Comparison of ENCODE assay signal across 12 cellular contexts in the genomic region with DNA sequence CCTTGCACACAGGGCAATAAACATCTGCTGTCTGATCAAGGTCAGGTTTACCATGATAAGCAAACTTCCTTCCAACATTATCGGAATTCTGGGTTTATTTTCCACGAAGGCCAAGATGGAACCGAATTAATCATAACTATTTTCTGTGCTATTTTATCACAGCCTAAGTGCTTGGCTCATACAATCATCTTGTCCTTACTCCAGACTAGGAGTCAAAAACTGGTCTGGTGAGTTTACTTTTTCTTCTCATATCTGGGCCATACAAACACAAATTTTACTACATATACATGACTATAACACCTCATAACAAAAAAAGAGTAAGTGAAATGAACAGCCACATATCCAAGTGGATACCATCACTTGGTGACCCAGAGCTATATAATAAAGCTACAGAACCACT. TPM values are rescaled to one million over a fixed set of nuclear protein-coding genes. Genes with fewer than 3 reads are reported as not detected.
A peak's percentile ranks its signal among the peaks of the same experiment; 100 is the strongest.
DNase-seq lines count a peak whose midpoint lies in the region; ATAC-seq and TF ChIP-seq lines count a peak whose summit lies in the region.
"Had no signal": no experiment of that assay in that cellular context is flagged by ENCODE, and none has a peak within 500 bp of the region (broad histone marks: within the 10 kb centered on the region; RNA-seq: fewer than 3 reads in every experiment).

No MANE protein-coding gene starts in this region.

- H3K27ac ChIP-seq in SK-N-SH (ENCODE audit: low read depth in 2 of 2, low read length in 1 of 2), result peak overlapping the region in 1 of 2 experiments; percentile 89; a peak in 3 of 4 replicates
- H3K27ac ChIP-seq in endodermal cell (ENCODE audit: low read depth, low read length), result no peak overlapping the region
- no peak overlapping the region for H3K27ac ChIP-seq in neural progenitor cell
- peak overlapping the region in 2 of 4 donors; percentile 80 to 83 for H3K27ac ChIP-seq in upper lobe of left lung
- no peak overlapping the region for H3K27ac ChIP-seq in PC-9

- H3K9me3 ChIP-seq in SK-N-SH (no peaks in the 10 kb centered on the region), endodermal cell (ENCODE audit: control insufficient read depth, low read length) (no peaks in the 10 kb centered on the region), neural progenitor cell (ENCODE audit: low read depth) (no peaks in the 10 kb centered on the region), upper lobe of left lung (no peaks in the 10 kb centered on the region), PC-9 (ENCODE audit: insufficient read depth, low read depth) (no peaks in the 10 kb centered on the region)

- H3K9me2 ChIP-seq in SK-N-SH (no peaks in the 10 kb centered on the region), PC-9 (ENCODE audit: insufficient read depth) (no peaks in the 10 kb centered on the region)

- intact Hi-C loops in PC-9 (cut with micrococcal nuclease; ENCODE audit: unreplicated experiment), result loop anchor here (10.0 kb wide), 2 partner anchors 138 to 162 kb away; no protein-coding TSS in a partner anchor

- no peak overlapping the region for H3K4me3 Mint-ChIP-seq in endodermal cell
- peak overlapping the region; percentile 91 for H3K4me3 Mint-ChIP-seq in neural progenitor cell

- H3K4me1 Mint-ChIP-seq in endodermal cell (peaks cover 11% of the 10 kb centered on the region), neural progenitor cell (peaks cover 36% of the 10 kb centered on the region)

- H3K36me3 Mint-ChIP-seq in endodermal cell (ENCODE audit: low read depth) (no peaks in the 10 kb centered on the region), neural progenitor cell (peaks cover 4% of the 10 kb centered on the region)

- TF ChIP-seq POLR2A in upper lobe of left lung (IDR thresholded peaks at IDR 0.05), result no peak

- no TSS peak for BruUV-seq in PC-9 (replicated peaks; lab: Mats Ljungman, UMichigan)

- CTCF ChIA-PET in SK-N-SH (lab: Yijun Ruan, JAX) (interaction anchor here (0.7 kb wide), 1 partner anchor 167 kb away, joined by 3 read pairs; a partner anchor contains a TSS), PC-9 (lab: Charles Lee) (no interaction called here)

- WGBS in SK-N-SH (ENCODE audit: low lambda C conversion rate), result 21% methylated on average over 3 of the region's 3 CpGs
- WGBS in endodermal cell (ENCODE audit: insufficient coverage in 1 of 2, insufficient read length in 1 of 2), 2 experiments, result 86 to 89% methylated on average over 3 of the region's 3 CpGs
- 61 to 74% methylated on average over 3 of the region's 3 CpGs for WGBS in upper lobe of left lung, 2 donors

- H3K27me3 ChIP-seq in SK-N-SH (ENCODE audit: insufficient read depth) (no peaks in the 10 kb centered on the region), endodermal cell (ENCODE audit: control insufficient read depth, insufficient read depth, low read length, poor library complexity, severe bottlenecking) (peaks cover 36% of the 10 kb centered on the region), neural progenitor cell (peaks cover 19% of the 10 kb centered on the region), upper lobe of left lung (peaks cover 0 to 15% (median 6%) of the 10 kb centered on the region in 4 donors), PC-9 (ENCODE audit: insufficient read depth, low read depth) (no peaks in the 10 kb centered on the region)

- H3K4me2 ChIP-seq in SK-N-SH (peak overlapping the region; percentile 82), neural progenitor cell (peak overlapping the region; percentile 97), PC-9 (no peak overlapping the region)

- H3K27ac Mint-ChIP-seq in endodermal cell (no peak overlapping the region), neural progenitor cell (no peak overlapping the region)

- H3K9me3 Mint-ChIP-seq in endodermal cell, result no peaks in the 10 kb centered on the region
- no peaks in the 10 kb centered on the region for H3K9me3 Mint-ChIP-seq in neural progenitor cell

- ATAC-seq in SK-N-SH treated with all-trans-retinoic acid at 6 μM for 48 hours, result no peak
- ATAC-seq in upper lobe of left lung (ENCODE audit: low FRiP score in 2 of 2), result no peak

- peaks cover 55% of the 10 kb centered on the region for H3K27me3 Mint-ChIP-seq in endodermal cell (ENCODE audit: insufficient read depth)
- peaks cover 4% of the 10 kb centered on the region for H3K27me3 Mint-ChIP-seq in neural progenitor cell (ENCODE audit: insufficient read depth, low read depth)

- peak overlapping the region; percentile 94 for H3K9ac ChIP-seq in SK-N-SH
- H3K9ac ChIP-seq in endodermal cell (ENCODE audit: extremely low read depth, low read length, poor library complexity, severe bottlenecking), result no peak overlapping the region
- no peak overlapping the region for H3K9ac ChIP-seq in neural progenitor cell

- H3F3A ChIP-seq in SK-N-SH (replicated peaks; ENCODE audit: insufficient read depth) (peaks cover 28% of the 10 kb centered on the region), neural progenitor cell (ENCODE audit: low read depth) (peaks cover 41% of the 10 kb centered on the region), PC-9 (ENCODE audit: insufficient read depth, low read depth) (no peaks in the 10 kb centered on the region)

- H4K20me1 ChIP-seq in SK-N-SH (ENCODE audit: insufficient read depth) (peaks cover 42% of the 10 kb centered on the region), neural progenitor cell (ENCODE audit: low read depth) (peaks cover 8% of the 10 kb centered on the region), PC-9 (ENCODE audit: insufficient read depth) (no peaks in the 10 kb centered on the region)

- H3K79me2 ChIP-seq in SK-N-SH (ENCODE audit: insufficient read depth) (peaks cover 90% of the 10 kb centered on the region), neural progenitor cell (ENCODE audit: low read depth) (peaks cover 26% of the 10 kb centered on the region), PC-9 (ENCODE audit: low read depth) (no peaks in the 10 kb centered on the region)

- H2AFZ ChIP-seq in SK-N-SH (ENCODE audit: low read depth) (no peak overlapping the region), neural progenitor cell (replicated peaks) (no peak overlapping the region), PC-9 (no peak overlapping the region)

- peaks cover 31 to 56% of the 10 kb centered on the region in 2 experiments for H3K36me3 ChIP-seq in SK-N-SH (replicated peaks in 1 of 2; ENCODE audit: control insufficient read depth in 1 of 2, insufficient read depth in 2 of 2, low read length in 1 of 2)
- H3K36me3 ChIP-seq in endodermal cell (ENCODE audit: control insufficient read depth, insufficient read depth, low read length), result no peaks in the 10 kb centered on the region
- no peaks in the 10 kb centered on the region for H3K36me3 ChIP-seq in neural progenitor cell
- H3K36me3 ChIP-seq in upper lobe of left lung, result no peaks in the 10 kb centered on the region
- H3K36me3 ChIP-seq in PC-9 (ENCODE audit: low read depth), result no peaks in the 10 kb centered on the region

- TF ChIP-seq RAD21 in SK-N-SH (IDR thresholded peaks at IDR 0.05; ENCODE audit: low read length), result no peak

- no peak for TF ChIP-seq CTCF in SK-N-SH (IDR thresholded peaks at IDR 0.05)
- no peak for TF ChIP-seq CTCF in endodermal cell (conservative IDR thresholded peaks at IDR 0.05)
- no peak for TF ChIP-seq CTCF in neural progenitor cell (IDR thresholded peaks at IDR 0.05)
- TF ChIP-seq CTCF in upper lobe of left lung (IDR thresholded peaks at IDR 0.05), result no peak
- TF ChIP-seq CTCF in PC-9 (conservative IDR thresholded peaks at IDR 0.05), result no peak

- peaks cover 20 to 21% of the 10 kb centered on the region in 2 experiments for H3K4me1 ChIP-seq in SK-N-SH (ENCODE audit: control insufficient read depth in 1 of 2, insufficient read depth in 2 of 2, low read depth in 1 of 2, low read length in 1 of 2)
- H3K4me1 ChIP-seq in endodermal cell (ENCODE audit: control insufficient read depth, insufficient read depth, low read length), result peaks cover 3% of the 10 kb centered on the region
- H3K4me1 ChIP-seq in neural progenitor cell, result peaks cover 29% of the 10 kb centered on the region
- peaks cover 10 to 24% (median 19%) of the 10 kb centered on the region in 4 donors for H3K4me1 ChIP-seq in upper lobe of left lung
- H3K4me1 ChIP-seq in PC-9 (replicated peaks; ENCODE audit: insufficient read depth), result no peaks in the 10 kb centered on the region

- DNase-seq in SK-N-SH (no peak), endodermal cell (no peak), neural progenitor cell (ENCODE audit: low spot score) (no peak), upper lobe of left lung (no peak), SHP77 (lab: John Stamatoyannopoulos, UW) (no peak), PC-9 (no peak)
- no peak for DNase-seq in activated T-cell treated with anti-CD3 and anti-CD28 coated beads, Interleukin-2, amount 50 U/mL, for 1 hour
- DNase-seq: activated CD8-positive, alpha-beta memory T cell treated with anti-CD3 and anti-CD28 coated beads, Interleukin-2, amount 50 U/mL, for 4 hours; DND-41; NCI-H2029; T1000 had no signal

- TF ChIP-seq EP300 in SK-N-SH (IDR thresholded peaks at IDR 0.05; ENCODE audit: borderline replicate concordance in 1 of 2, low read depth in 1 of 2, low read length in 1 of 2) (no peak), upper lobe of left lung (IDR thresholded peaks at IDR 0.05) (no peak)

- POLR2A ChIA-PET in SK-N-SH (lab: Yijun Ruan, JAX) (no interaction called here), PC-9 (lab: Charles Lee; ENCODE audit: unreplicated experiment) (no interaction called here)

- H3K4me3 ChIP-seq in SK-N-SH (ENCODE audit: low read depth in 2 of 2, low read length in 1 of 2) (peak overlapping the region; percentile 75 to 96; a peak in 3 of 4 replicates), endodermal cell (ENCODE audit: low read length) (peak overlapping the region; percentile 91), neural progenitor cell (peak overlapping the region; percentile 63), upper lobe of left lung (peak overlapping the region in 3 of 4 donors; percentile 58 to 79 (median 70)), PC-9 (no peak overlapping the region)

TF ChIP-seq in SK-N-SH, 30 proteins besides CTCF, POLR2A, EP300 and RAD21 (continues in another document):
- TF ChIP-seq, protein P1, sequence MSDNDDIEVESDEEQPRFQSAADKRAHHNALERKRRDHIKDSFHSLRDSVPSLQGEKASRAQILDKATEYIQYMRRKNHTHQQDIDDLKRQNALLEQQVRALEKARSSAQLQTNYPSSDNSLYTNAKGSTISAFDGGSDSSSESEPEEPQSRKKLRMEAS (IDR thresholded peaks at IDR 0.05; ENCODE audit: low read depth), result peak; percentile 36; the same call in 1 of the 2 replicates

TF ChIP-seq in SK-N-SH treated with all-trans-retinoic acid at 6 μM for 48 hours, 23 proteins besides CTCF, POLR2A, EP300 and RAD21:
- no peak for TF ChIP-seq ZNF565 (CRISPR knock-in tag; conservative IDR thresholded peaks at IDR 0.05; ENCODE audit: low read depth)
- TF ChIP-seq GLIS3 (CRISPR knock-in tag; IDR thresholded peaks at IDR 0.05), result no peak
- no peak for TF ChIP-seq ISL1 (CRISPR knock-in tag; IDR thresholded peaks at IDR 0.05)

RNA-seq across cellular contexts. Expression of a gene that starts 2.3 kb away (rescaled TPM):
- polyA plus RNA-seq in SK-N-SH (2012; rRNA removed), result 248 and 298 TPM in 2 replicates
- polyA plus RNA-seq in SK-N-SH (2012; cell fraction: cytosol; rRNA removed), result 185 and 239 TPM in 2 replicates
- polyA plus RNA-seq in SK-N-SH (2012; cell fraction: nucleus; rRNA removed), result 255 and 545 TPM in 2 replicates
- total RNA-seq in endodermal cell, result 1 to 10 TPM; 5.5 to 5.9 TPM
- 13.3 TPM for polyA plus RNA-seq in endodermal cell (2013, experiment 1 of 2)
- polyA plus RNA-seq in endodermal cell (2013, experiment 2 of 2), result 13.1 TPM
- total RNA-seq in neural progenitor cell (ENCODE audit: low replicate concordance), result 63.1 and 78.8 TPM in 2 replicates
- total RNA-seq in upper lobe of left lung, result 100 to 1,000 TPM in 1 of 6 donors, 10 to 100 TPM in 5; 20.3 to 159 (median 44.3) TPM
- 1.3 TPM in 2 replicates for total RNA-seq in PC-9 (2021)
